ENCODE assay signal across 1 cellular context in the genomic region with DNA sequence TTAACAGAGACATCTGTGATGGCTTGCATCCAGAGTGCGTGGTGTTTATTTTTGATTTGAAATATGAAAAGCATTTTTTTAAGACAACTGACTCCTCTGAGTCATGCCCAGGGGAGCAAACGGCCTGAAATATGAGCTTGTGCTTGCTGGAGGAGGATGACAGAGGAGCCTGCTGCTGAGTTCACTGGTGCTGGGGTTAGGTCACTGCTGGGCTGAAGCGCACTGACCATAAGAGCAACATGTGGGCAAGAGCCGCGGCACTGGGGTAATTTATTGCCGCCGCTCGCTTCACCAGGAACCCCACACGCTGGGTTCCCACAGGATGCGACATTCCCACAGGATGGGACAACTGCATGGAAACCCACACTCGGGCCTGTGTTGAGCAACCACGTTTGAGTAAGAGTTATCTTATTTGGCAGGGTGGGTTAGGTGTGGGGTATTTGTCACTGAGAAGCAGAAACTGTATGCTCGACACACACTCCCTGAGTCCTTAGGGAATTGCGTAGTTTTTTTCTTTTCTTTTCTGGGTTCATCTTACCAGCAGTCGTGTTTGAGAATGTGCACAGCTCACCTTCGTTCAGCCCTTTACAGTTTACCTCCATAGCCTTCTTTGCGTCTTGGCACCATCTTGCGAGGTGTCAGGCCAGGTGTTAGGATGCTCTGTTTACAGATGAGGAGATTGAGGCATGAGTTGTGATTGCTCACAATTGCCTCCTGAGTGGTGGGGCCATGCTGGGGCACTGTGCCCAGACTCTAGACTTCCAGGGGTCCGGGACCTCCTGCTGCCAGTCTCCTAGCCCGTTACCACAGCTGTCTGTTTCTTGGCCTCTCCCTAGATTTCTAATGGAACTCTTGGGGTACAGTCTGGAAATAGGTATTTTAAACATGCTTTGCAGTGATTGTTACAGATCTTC.
TF ChIP-seq lines count a peak whose summit lies in the region.

No MANE protein-coding gene starts in this region.

TF ChIP-seq in K562, 482 proteins besides CTCF, POLR2A, EP300 and RAD21 (continued from another document and continues in another):
- TF ChIP-seq, protein P1, sequence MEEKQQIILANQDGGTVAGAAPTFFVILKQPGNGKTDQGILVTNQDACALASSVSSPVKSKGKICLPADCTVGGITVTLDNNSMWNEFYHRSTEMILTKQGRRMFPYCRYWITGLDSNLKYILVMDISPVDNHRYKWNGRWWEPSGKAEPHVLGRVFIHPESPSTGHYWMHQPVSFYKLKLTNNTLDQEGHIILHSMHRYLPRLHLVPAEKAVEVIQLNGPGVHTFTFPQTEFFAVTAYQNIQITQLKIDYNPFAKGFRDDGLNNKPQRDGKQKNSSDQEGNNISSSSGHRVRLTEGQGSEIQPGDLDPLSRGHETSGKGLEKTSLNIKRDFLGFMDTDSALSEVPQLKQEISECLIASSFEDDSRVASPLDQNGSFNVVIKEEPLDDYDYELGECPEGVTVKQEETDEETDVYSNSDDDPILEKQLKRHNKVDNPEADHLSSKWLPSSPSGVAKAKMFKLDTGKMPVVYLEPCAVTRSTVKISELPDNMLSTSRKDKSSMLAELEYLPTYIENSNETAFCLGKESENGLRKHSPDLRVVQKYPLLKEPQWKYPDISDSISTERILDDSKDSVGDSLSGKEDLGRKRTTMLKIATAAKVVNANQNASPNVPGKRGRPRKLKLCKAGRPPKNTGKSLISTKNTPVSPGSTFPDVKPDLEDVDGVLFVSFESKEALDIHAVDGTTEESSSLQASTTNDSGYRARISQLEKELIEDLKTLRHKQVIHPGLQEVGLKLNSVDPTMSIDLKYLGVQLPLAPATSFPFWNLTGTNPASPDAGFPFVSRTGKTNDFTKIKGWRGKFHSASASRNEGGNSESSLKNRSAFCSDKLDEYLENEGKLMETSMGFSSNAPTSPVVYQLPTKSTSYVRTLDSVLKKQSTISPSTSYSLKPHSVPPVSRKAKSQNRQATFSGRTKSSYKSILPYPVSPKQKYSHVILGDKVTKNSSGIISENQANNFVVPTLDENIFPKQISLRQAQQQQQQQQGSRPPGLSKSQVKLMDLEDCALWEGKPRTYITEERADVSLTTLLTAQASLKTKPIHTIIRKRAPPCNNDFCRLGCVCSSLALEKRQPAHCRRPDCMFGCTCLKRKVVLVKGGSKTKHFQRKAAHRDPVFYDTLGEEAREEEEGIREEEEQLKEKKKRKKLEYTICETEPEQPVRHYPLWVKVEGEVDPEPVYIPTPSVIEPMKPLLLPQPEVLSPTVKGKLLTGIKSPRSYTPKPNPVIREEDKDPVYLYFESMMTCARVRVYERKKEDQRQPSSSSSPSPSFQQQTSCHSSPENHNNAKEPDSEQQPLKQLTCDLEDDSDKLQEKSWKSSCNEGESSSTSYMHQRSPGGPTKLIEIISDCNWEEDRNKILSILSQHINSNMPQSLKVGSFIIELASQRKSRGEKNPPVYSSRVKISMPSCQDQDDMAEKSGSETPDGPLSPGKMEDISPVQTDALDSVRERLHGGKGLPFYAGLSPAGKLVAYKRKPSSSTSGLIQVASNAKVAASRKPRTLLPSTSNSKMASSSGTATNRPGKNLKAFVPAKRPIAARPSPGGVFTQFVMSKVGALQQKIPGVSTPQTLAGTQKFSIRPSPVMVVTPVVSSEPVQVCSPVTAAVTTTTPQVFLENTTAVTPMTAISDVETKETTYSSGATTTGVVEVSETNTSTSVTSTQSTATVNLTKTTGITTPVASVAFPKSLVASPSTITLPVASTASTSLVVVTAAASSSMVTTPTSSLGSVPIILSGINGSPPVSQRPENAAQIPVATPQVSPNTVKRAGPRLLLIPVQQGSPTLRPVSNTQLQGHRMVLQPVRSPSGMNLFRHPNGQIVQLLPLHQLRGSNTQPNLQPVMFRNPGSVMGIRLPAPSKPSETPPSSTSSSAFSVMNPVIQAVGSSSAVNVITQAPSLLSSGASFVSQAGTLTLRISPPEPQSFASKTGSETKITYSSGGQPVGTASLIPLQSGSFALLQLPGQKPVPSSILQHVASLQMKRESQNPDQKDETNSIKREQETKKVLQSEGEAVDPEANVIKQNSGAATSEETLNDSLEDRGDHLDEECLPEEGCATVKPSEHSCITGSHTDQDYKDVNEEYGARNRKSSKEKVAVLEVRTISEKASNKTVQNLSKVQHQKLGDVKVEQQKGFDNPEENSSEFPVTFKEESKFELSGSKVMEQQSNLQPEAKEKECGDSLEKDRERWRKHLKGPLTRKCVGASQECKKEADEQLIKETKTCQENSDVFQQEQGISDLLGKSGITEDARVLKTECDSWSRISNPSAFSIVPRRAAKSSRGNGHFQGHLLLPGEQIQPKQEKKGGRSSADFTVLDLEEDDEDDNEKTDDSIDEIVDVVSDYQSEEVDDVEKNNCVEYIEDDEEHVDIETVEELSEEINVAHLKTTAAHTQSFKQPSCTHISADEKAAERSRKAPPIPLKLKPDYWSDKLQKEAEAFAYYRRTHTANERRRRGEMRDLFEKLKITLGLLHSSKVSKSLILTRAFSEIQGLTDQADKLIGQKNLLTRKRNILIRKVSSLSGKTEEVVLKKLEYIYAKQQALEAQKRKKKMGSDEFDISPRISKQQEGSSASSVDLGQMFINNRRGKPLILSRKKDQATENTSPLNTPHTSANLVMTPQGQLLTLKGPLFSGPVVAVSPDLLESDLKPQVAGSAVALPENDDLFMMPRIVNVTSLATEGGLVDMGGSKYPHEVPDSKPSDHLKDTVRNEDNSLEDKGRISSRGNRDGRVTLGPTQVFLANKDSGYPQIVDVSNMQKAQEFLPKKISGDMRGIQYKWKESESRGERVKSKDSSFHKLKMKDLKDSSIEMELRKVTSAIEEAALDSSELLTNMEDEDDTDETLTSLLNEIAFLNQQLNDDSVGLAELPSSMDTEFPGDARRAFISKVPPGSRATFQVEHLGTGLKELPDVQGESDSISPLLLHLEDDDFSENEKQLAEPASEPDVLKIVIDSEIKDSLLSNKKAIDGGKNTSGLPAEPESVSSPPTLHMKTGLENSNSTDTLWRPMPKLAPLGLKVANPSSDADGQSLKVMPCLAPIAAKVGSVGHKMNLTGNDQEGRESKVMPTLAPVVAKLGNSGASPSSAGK (IDR thresholded peaks at IDR 0.05), result peak; percentile 50
- 0 out of 2 replicates have a peak, but pooled peaks have one; percentile 19 for TF ChIP-seq MBD2 (IDR thresholded peaks at IDR 0.05; ENCODE audit: borderline replicate concordance, low read depth)
- TF ChIP-seq, protein P2, sequence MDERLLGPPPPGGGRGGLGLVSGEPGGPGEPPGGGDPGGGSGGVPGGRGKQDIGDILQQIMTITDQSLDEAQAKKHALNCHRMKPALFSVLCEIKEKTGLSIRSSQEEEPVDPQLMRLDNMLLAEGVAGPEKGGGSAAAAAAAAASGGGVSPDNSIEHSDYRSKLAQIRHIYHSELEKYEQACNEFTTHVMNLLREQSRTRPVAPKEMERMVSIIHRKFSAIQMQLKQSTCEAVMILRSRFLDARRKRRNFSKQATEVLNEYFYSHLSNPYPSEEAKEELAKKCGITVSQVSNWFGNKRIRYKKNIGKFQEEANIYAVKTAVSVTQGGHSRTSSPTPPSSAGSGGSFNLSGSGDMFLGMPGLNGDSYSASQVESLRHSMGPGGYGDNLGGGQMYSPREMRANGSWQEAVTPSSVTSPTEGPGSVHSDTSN (CRISPR knock-in tag; IDR thresholded peaks at IDR 0.05; ENCODE audit: low read depth), result no peak
- TF ChIP-seq, protein P2 (tag; conservative IDR thresholded peaks at IDR 0.05; ENCODE audit: low read depth), result peak; percentile 6
- TF ChIP-seq EGR1 (conservative IDR thresholded peaks at IDR 0.05), result 0 out of 2 replicates have a peak, but pooled peaks have one; percentile 18
- TF ChIP-seq ATF1 (CRISPR knock-in tag; IDR thresholded peaks at IDR 0.05), result no peak
- TF ChIP-seq ATF1 (tag; IDR thresholded peaks at IDR 0.05), result peak; percentile 33; the same call in 1 of the 2 replicates
- TF ChIP-seq PTRF (tag; IDR thresholded peaks at IDR 0.05), result no peak
- TF ChIP-seq, protein P3, sequence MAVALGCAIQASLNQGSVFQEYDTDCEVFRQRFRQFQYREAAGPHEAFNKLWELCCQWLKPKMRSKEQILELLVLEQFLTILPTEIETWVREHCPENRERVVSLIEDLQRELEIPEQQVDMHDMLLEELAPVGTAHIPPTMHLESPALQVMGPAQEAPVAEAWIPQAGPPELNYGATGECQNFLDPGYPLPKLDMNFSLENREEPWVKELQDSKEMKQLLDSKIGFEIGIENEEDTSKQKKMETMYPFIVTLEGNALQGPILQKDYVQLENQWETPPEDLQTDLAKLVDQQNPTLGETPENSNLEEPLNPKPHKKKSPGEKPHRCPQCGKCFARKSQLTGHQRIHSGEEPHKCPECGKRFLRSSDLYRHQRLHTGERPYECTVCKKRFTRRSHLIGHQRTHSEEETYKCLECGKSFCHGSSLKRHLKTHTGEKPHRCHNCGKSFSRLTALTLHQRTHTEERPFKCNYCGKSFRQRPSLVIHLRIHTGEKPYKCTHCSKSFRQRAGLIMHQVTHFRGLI (CRISPR knock-in tag; IDR thresholded peaks at IDR 0.05), result no peak
- TF ChIP-seq SAP30 (IDR thresholded peaks at IDR 0.05; ENCODE audit: borderline replicate concordance, insufficient read depth, low read depth, low read length, poor library complexity, severe bottlenecking), result no peak
- TF ChIP-seq RBFOX2 (IDR thresholded peaks at IDR 0.05; ENCODE audit: low read depth, low read length), result 0 out of 2 replicates have a peak, but pooled peaks have one; percentile 27
- TF ChIP-seq CREM (IDR thresholded peaks at IDR 0.05; ENCODE audit: low read depth), result 0 out of 2 replicates have a peak, but pooled peaks have one; percentile 34
- TF ChIP-seq, protein P4, sequence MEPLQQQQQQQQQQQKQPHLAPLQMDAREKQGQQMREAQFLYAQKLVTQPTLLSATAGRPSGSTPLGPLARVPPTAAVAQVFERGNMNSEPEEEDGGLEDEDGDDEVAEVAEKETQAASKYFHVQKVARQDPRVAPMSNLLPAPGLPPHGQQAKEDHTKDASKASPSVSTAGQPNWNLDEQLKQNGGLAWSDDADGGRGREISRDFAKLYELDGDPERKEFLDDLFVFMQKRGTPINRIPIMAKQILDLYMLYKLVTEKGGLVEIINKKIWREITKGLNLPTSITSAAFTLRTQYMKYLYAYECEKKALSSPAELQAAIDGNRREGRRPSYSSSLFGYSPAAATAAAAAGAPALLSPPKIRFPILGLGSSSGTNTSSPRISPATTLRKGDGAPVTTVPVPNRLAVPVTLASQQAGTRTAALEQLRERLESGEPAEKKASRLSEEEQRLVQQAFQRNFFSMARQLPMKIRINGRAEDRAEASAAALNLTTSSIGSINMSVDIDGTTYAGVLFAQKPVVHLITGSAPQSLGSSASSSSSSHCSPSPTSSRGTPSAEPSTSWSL (CRISPR knock-in tag; IDR thresholded peaks at IDR 0.05; ENCODE audit: borderline replicate concordance), result no peak
- TF ChIP-seq SMARCE1 (IDR thresholded peaks at IDR 0.05), result peak; percentile 36; the same call in 1 of the 2 replicates
- TF ChIP-seq ZBTB7A (IDR thresholded peaks at IDR 0.05; ENCODE audit: borderline replicate concordance, control insufficient read depth, low read depth, low read length), result no peak; the same call in 1 of the 2 replicates
- no peak for TF ChIP-seq ZBTB8A (IDR thresholded peaks at IDR 0.05; ENCODE audit: partially characterized antibody)
- TF ChIP-seq JUND (IDR thresholded peaks at IDR 0.05; ENCODE audit: borderline replicate concordance, low read depth, low read length), result peak; percentile 85
- peak; percentile 73; the same call in 2 of the 3 replicates for TF ChIP-seq JUND (tag; IDR thresholded peaks at IDR 0.05; ENCODE audit: borderline replicate concordance, low read depth, low read length)
- TF ChIP-seq, protein P5, sequence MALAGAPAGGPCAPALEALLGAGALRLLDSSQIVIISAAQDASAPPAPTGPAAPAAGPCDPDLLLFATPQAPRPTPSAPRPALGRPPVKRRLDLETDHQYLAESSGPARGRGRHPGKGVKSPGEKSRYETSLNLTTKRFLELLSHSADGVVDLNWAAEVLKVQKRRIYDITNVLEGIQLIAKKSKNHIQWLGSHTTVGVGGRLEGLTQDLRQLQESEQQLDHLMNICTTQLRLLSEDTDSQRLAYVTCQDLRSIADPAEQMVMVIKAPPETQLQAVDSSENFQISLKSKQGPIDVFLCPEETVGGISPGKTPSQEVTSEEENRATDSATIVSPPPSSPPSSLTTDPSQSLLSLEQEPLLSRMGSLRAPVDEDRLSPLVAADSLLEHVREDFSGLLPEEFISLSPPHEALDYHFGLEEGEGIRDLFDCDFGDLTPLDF (CRISPR knock-in tag; IDR thresholded peaks at IDR 0.05), result no peak
- no peak for TF ChIP-seq MCM5 (IDR thresholded peaks at IDR 0.05; ENCODE audit: low read depth)
- peak; percentile 87 for TF ChIP-seq MEIS2 (IDR thresholded peaks at IDR 0.05; ENCODE audit: partially characterized antibody)
- no peak for TF ChIP-seq PHTF2 (CRISPR knock-in tag; IDR thresholded peaks at IDR 0.05)
- 0 out of 2 replicates have a peak, but pooled peaks have one; percentile 27 for TF ChIP-seq CTBP1 (IDR thresholded peaks at IDR 0.05; ENCODE audit: borderline replicate concordance)
- TF ChIP-seq SAFB2 (IDR thresholded peaks at IDR 0.05; ENCODE audit: borderline replicate concordance, low read depth, low read length, severe bottlenecking), result no peak
- TF ChIP-seq RCOR1 (IDR thresholded peaks at IDR 0.05; ENCODE audit: borderline replicate concordance in 1 of 2, low read depth in 2 of 2, low read length in 2 of 2), result 0 out of 4 replicates have a peak, but pooled peaks of 1 of the 2 experiments have one; percentile 21
- TF ChIP-seq HMG20B (CRISPR knock-in tag; IDR thresholded peaks at IDR 0.05), result no peak
- TF ChIP-seq, protein P6, sequence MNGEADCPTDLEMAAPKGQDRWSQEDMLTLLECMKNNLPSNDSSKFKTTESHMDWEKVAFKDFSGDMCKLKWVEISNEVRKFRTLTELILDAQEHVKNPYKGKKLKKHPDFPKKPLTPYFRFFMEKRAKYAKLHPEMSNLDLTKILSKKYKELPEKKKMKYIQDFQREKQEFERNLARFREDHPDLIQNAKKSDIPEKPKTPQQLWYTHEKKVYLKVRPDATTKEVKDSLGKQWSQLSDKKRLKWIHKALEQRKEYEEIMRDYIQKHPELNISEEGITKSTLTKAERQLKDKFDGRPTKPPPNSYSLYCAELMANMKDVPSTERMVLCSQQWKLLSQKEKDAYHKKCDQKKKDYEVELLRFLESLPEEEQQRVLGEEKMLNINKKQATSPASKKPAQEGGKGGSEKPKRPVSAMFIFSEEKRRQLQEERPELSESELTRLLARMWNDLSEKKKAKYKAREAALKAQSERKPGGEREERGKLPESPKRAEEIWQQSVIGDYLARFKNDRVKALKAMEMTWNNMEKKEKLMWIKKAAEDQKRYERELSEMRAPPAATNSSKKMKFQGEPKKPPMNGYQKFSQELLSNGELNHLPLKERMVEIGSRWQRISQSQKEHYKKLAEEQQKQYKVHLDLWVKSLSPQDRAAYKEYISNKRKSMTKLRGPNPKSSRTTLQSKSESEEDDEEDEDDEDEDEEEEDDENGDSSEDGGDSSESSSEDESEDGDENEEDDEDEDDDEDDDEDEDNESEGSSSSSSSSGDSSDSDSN (IDR thresholded peaks at IDR 0.05; ENCODE audit: borderline replicate concordance in 1 of 2, low read depth in 2 of 2, low read length in 2 of 2), result peak in 1 of 2 experiments; percentile 69; a peak in 1 of 4 replicates
- no peak for TF ChIP-seq STAT5A (IDR thresholded peaks at IDR 0.05; ENCODE audit: borderline replicate concordance, low read length)
- TF ChIP-seq SP1 (CRISPR knock-in tag; IDR thresholded peaks at IDR 0.05), result no peak
- no peak for TF ChIP-seq C11orf30 (IDR thresholded peaks at IDR 0.05; ENCODE audit: low read depth)
- TF ChIP-seq ZNF384 (IDR thresholded peaks at IDR 0.05; ENCODE audit: low read depth, low read length), result peak; percentile 87
- TF ChIP-seq DPF2 (IDR thresholded peaks at IDR 0.05), result peak; percentile 63
